Comparison of ENCODE assay signal across 18 cellular contexts in genomic region chr19:11177592-11177991, GRCh38. TPM values are rescaled to one million over a fixed set of nuclear protein-coding genes. Genes with fewer than 3 reads are reported as not detected.
DNase-seq lines count a peak whose midpoint lies in the region; ATAC-seq and TF ChIP-seq lines count a peak whose summit lies in the region.
"Had no signal": no experiment of that assay in that cellular context is flagged by ENCODE, and none has a peak within 500 bp of the region (broad histone marks: within the 10 kb centered on the region; RNA-seq: fewer than 3 reads in every experiment).

No MANE protein-coding gene starts in this region.

- CTCF ChIA-PET in activated CD4-positive, alpha-beta T cell treated with anti-CD3 and anti-CD28 coated beads for 36 hours (lab: Charles Lee) = interaction anchor here (0.7 kb wide), 1 partner anchor 12 kb away, joined by 5 read pairs; no protein-coding TSS in a partner anchor

- H2BK15ac ChIP-seq in H9 (ENCODE audit: low read depth, low read length) = no peak overlapping the region

- H3K9me3 Mint-ChIP-seq in H9 = no peaks in the 10 kb centered on the region
- no peaks in the 10 kb centered on the region for H3K9me3 Mint-ChIP-seq in nephron progenitor cell
- H3K9me3 Mint-ChIP-seq in osteocyte (ENCODE audit: unreplicated experiment) = no peaks in the 10 kb centered on the region
- no peaks in the 10 kb centered on the region for H3K9me3 Mint-ChIP-seq in activated CD4-positive, alpha-beta T cell treated with anti-CD3 and anti-CD28 coated beads for 36 hours (ENCODE audit: low read depth)
- H3K9me3 Mint-ChIP-seq: CD8-positive, alpha-beta T cell had no signal

- H3K4me1 Mint-ChIP-seq in H9 = no peaks in the 10 kb centered on the region
- H3K4me1 Mint-ChIP-seq in nephron progenitor cell = peaks cover 13% of the 10 kb centered on the region
- H3K4me1 Mint-ChIP-seq in osteocyte (ENCODE audit: unreplicated experiment) = peaks cover 17% of the 10 kb centered on the region
- H3K4me1 Mint-ChIP-seq in activated CD4-positive, alpha-beta T cell treated with anti-CD3 and anti-CD28 coated beads for 36 hours = peaks cover 4% of the 10 kb centered on the region

- no peak for ATAC-seq in thoracic aorta (ENCODE audit: insufficient number of reproducible peaks, low FRiP score, low read depth)
- ATAC-seq in activated CD4-positive, alpha-beta T cell treated with anti-CD3 and anti-CD28 coated beads for 36 hours = no peak
- ATAC-seq: CD8-positive, alpha-beta T cell; K562 had no signal

- H3K9me3 ChIP-seq in H9 (ENCODE audit: control insufficient read depth, low read depth, low read length) = no peaks in the 10 kb centered on the region
- no peaks in the 10 kb centered on the region for H3K9me3 ChIP-seq in SJSA1 (replicated peaks)
- H3K9me3 ChIP-seq in thoracic aorta = no peaks in the 10 kb centered on the region
- H3K9me3 ChIP-seq in effector memory CD4-positive, alpha-beta T cell (ENCODE audit: control insufficient read depth, low read length) = no peaks in the 10 kb centered on the region
- H3K9me3 ChIP-seq: BLaER1 treated with 17β-estradiol and CSF1 and Interleukin-3, amounts not matched to agents 10 nM and 100 nM; HAP-1 had no signal

- no peak overlapping the region for H2BK20ac ChIP-seq in H9 (ENCODE audit: low read depth, low read length, poor library complexity, severe bottlenecking)

- H3K4me3 Mint-ChIP-seq in H9 (no peak overlapping the region), nephron progenitor cell (no peak overlapping the region), osteocyte (ENCODE audit: unreplicated experiment) (no peak overlapping the region)
- no peak overlapping the region for H3K4me3 Mint-ChIP-seq in activated CD4-positive, alpha-beta T cell treated with anti-CD3 and anti-CD28 coated beads for 36 hours
- H3K4me3 Mint-ChIP-seq: CD8-positive, alpha-beta T cell had no signal

- TF ChIP-seq CTCF in H9 (conservative IDR thresholded peaks at IDR 0.05) (no peak), nephron progenitor cell (IDR thresholded peaks at IDR 0.05) (no peak), thoracic aorta (IDR thresholded peaks at IDR 0.05) (no peak), osteocyte (IDR thresholded peaks at IDR 0.05) (no peak)

- no peak overlapping the region for H2AFZ ChIP-seq in H9 (ENCODE audit: low read length)

- no peak overlapping the region for H3K27ac ChIP-seq in H9 (ENCODE audit: insufficient read length, low read depth, low read length)
- H3K27ac ChIP-seq in SJSA1 = peak overlapping the region; percentile 99
- H3K27ac ChIP-seq in thoracic aorta = peak overlapping the region; percentile 69 to 85
- H3K27ac ChIP-seq in effector memory CD4-positive, alpha-beta T cell (ENCODE audit: insufficient read depth, low read length, poor library complexity, severe bottlenecking) = no peak overlapping the region
- H3K27ac ChIP-seq: SK-N-MC had no signal

- H3K56ac ChIP-seq in H9 (ENCODE audit: insufficient read length, low read depth, low read length) = no peak overlapping the region

- H3K36me3 ChIP-seq in SJSA1 (peaks cover 90% of the 10 kb centered on the region), thoracic aorta (peaks cover 58% of the 10 kb centered on the region)
- H3K36me3 ChIP-seq in effector memory CD4-positive, alpha-beta T cell (ENCODE audit: control insufficient read depth, insufficient read depth, low read length) = no peaks in the 10 kb centered on the region

- H2BK5ac ChIP-seq in H9 (ENCODE audit: insufficient read length, low read length) = no peak overlapping the region

- no peaks in the 10 kb centered on the region for H4K20me1 ChIP-seq in H9 (ENCODE audit: control insufficient read depth, insufficient read depth, insufficient read length)

- no peak overlapping the region for H2BK12ac ChIP-seq in H9 (ENCODE audit: insufficient read length, low read depth, low read length)

- H3K18ac ChIP-seq in H9 (ENCODE audit: insufficient read length, low read depth, low read length) = no peak overlapping the region

- H4K5ac ChIP-seq in H9 (ENCODE audit: insufficient read length, low read depth, low read length) = no peak overlapping the region

- no peak for DNase-seq in H9
- DNase-seq in SJSA1 (ENCODE audit: low read depth in 1 of 2, low spot score in 2 of 2) = no peak
- DNase-seq in nephron progenitor cell = no peak
- DNase-seq in thoracic aorta (ENCODE audit: low spot score) = no peak
- DNase-seq in osteocyte (ENCODE audit: extremely low spot score, unreplicated experiment) = no peak
- no peak for DNase-seq in activated CD4-positive, alpha-beta T cell treated with anti-CD3 and anti-CD28 coated beads for 36 hours
- DNase-seq in effector memory CD4-positive, alpha-beta T cell = no peak
- DNase-seq: CD8-positive, alpha-beta T cell; NCI-H1105 treated with DMSO at 0.1 percent for 48 hours; NCI-H1694; NCI-H2081 treated with DMSO at 0.1 percent for 48 hours; NCI-H748 treated with DMSO at 0.1 percent for 48 hours; NK-92 treated with Interleukin-12 subunit alpha and Interleukin-12 subunit beta, amount 100 ng/mL, for 24 hours; Right ventricle myocardium superior had no signal

- H3K23ac ChIP-seq in H9 (ENCODE audit: insufficient read length, low read depth, low read length) = no peak overlapping the region

- no peak overlapping the region for H3K4me3 ChIP-seq in SJSA1
- no peak overlapping the region for H3K4me3 ChIP-seq in thoracic aorta
- H3K4me3 ChIP-seq in effector memory CD4-positive, alpha-beta T cell (ENCODE audit: insufficient read depth, low read depth, low read length, poor library complexity, severe bottlenecking) = no peak overlapping the region
- H3K4me3 ChIP-seq: BLaER1 treated with 17β-estradiol and CSF1 and Interleukin-3, amounts not matched to agents 10 nM and 100 nM; HAP-1; K562; SK-N-MC had no signal

- H3T11ph ChIP-seq in H9 (ENCODE audit: low read length) = no peak overlapping the region

- H3K79me2 ChIP-seq in H9 (ENCODE audit: insufficient read depth, low read length) = no peaks in the 10 kb centered on the region

- POLR2A ChIA-PET in activated CD4-positive, alpha-beta T cell treated with anti-CD3 and anti-CD28 coated beads for 36 hours (lab: Charles Lee) = interaction anchor here (0.6 to 0.7 kb wide), 2 partner anchors 257 to 608 kb away, joined by 4 to 7 read pairs; partner anchors contain the start of gene ODAD3

- no peaks in the 10 kb centered on the region for H3K23me2 ChIP-seq in H9 (ENCODE audit: insufficient read length, low read depth, low read length, poor library complexity, severe bottlenecking)

- no peak overlapping the region for H3K9ac ChIP-seq in H9 (ENCODE audit: extremely low read depth, insufficient read length, low read length)
- H3K9ac ChIP-seq: BLaER1 treated with 17β-estradiol and CSF1 and Interleukin-3, amounts not matched to agents 10 nM and 100 nM had no signal

- H3K27me3 Mint-ChIP-seq in H9 (ENCODE audit: low read depth) (no peaks in the 10 kb centered on the region), nephron progenitor cell (ENCODE audit: low read depth, poor library complexity) (no peaks in the 10 kb centered on the region), osteocyte (ENCODE audit: unreplicated experiment) (no peaks in the 10 kb centered on the region)
- H3K27me3 Mint-ChIP-seq in activated CD4-positive, alpha-beta T cell treated with anti-CD3 and anti-CD28 coated beads for 36 hours = peaks cover 2% of the 10 kb centered on the region

- no peaks in the 10 kb centered on the region for H3K79me1 ChIP-seq in H9 (ENCODE audit: insufficient read depth, low read depth, low read length, poor library complexity, severe bottlenecking)

- WGBS in H9 (ENCODE audit: extremely low coverage, insufficient read length, low lambda C conversion rate) = no CpG with 5 or more reads among the region's 9 CpGs

- H3K4me1 ChIP-seq in H9 (ENCODE audit: insufficient read depth, low read length) (no peaks in the 10 kb centered on the region; the same call in 1 of the 2 replicates), SJSA1 (replicated peaks) (peaks cover 45% of the 10 kb centered on the region), thoracic aorta (ENCODE audit: control insufficient read depth in 1 of 2, low read depth in 2 of 2) (peaks cover 20 to 52% of the 10 kb centered on the region in 2 donors)
- H3K4me1 ChIP-seq in effector memory CD4-positive, alpha-beta T cell (ENCODE audit: control insufficient read depth, insufficient read depth, low read length, poor library complexity, severe bottlenecking) = peaks cover 5% of the 10 kb centered on the region
- H3K4me1 ChIP-seq: HAP-1 had no signal

- H3K27ac Mint-ChIP-seq in H9 (peak overlapping the region in 2 of 3 experiments; percentile 34 to 85; a peak in 1 of 7 replicates), nephron progenitor cell (peak overlapping the region; percentile 91), osteocyte (ENCODE audit: unreplicated experiment) (no peak overlapping the region)
- H3K27ac Mint-ChIP-seq in activated CD4-positive, alpha-beta T cell treated with anti-CD3 and anti-CD28 coated beads for 36 hours = no peak overlapping the region
- H3K27ac Mint-ChIP-seq: CD8-positive, alpha-beta T cell had no signal

- no peak overlapping the region for H2BK120ac ChIP-seq in H9 (ENCODE audit: low read depth, low read length, poor library complexity, severe bottlenecking)

- H4K8ac ChIP-seq in H9 (replicated peaks; ENCODE audit: insufficient read length, low read depth, low read length) = no peak overlapping the region

- H3K14ac ChIP-seq in H9 (ENCODE audit: insufficient read depth, low read length) = no peak overlapping the region

- H3K27me3 ChIP-seq in H9 (ENCODE audit: insufficient read depth, low read length) (no peaks in the 10 kb centered on the region), SJSA1 (replicated peaks) (no peaks in the 10 kb centered on the region), thoracic aorta (replicated peaks; ENCODE audit: insufficient read depth) (no peaks in the 10 kb centered on the region)
- H3K27me3 ChIP-seq in effector memory CD4-positive, alpha-beta T cell (replicated peaks; ENCODE audit: control insufficient read depth, insufficient read depth, low read length, poor library complexity, severe bottlenecking) = no peaks in the 10 kb centered on the region
- H3K27me3 ChIP-seq: BLaER1 treated with 17β-estradiol and CSF1 and Interleukin-3, amounts not matched to agents 10 nM and 100 nM had no signal

- intact Hi-C loops in activated CD4-positive, alpha-beta T cell treated with anti-CD3 and anti-CD28 coated beads for 36 hours (cut with DNase I, micrococcal nuclease) = no loop called here

- no peak overlapping the region for H3K4ac ChIP-seq in H9 (ENCODE audit: low read depth, low read length)

- H3K36me3 Mint-ChIP-seq in H9 (ENCODE audit: insufficient read depth in 1 of 3, low read depth in 3 of 3) (peaks cover 15 to 50% (median 39%) of the 10 kb centered on the region in 3 experiments; a peak in 6 of 7 replicates), nephron progenitor cell (ENCODE audit: low read depth) (peaks cover 24% of the 10 kb centered on the region), osteocyte (ENCODE audit: unreplicated experiment) (peaks cover 44% of the 10 kb centered on the region)
- no peaks in the 10 kb centered on the region for H3K36me3 Mint-ChIP-seq in activated CD4-positive, alpha-beta T cell treated with anti-CD3 and anti-CD28 coated beads for 36 hours (ENCODE audit: low read depth)
- H3K36me3 Mint-ChIP-seq: CD8-positive, alpha-beta T cell had no signal

- no peak overlapping the region for H4K91ac ChIP-seq in H9 (ENCODE audit: insufficient read length, low read depth, low read length)

- H3K4me2 ChIP-seq in H9 (ENCODE audit: insufficient read depth, insufficient read length, low read length) = no peak overlapping the region

- no peak overlapping the region for H2AK5ac ChIP-seq in H9 (ENCODE audit: insufficient read length, low read length)

RNA-seq across cellular contexts. Expression of gene KANK2, which starts 19.8 kb away (rescaled TPM):
- 42.0 and 44.0 TPM in 2 replicates for total RNA-seq in H9 (2021)
- 278 and 472 TPM in 2 replicates for total RNA-seq in SJSA1 (2014; rRNA removed; shearing (Covaris generic))
- total RNA-seq in thoracic aorta = 100 to 1,000 TPM; 647 to 689 TPM
- 386 and 387 TPM in 2 replicates for total RNA-seq in osteocyte
- total RNA-seq in activated CD4-positive, alpha-beta T cell treated with anti-CD3 and anti-CD28 coated beads for 36 hours = 1 to 10 TPM in 1 of 2 experiments, under 1 TPM in 1; 0.91 to 1.2 TPM

RNA-seq across cellular contexts. Expression of gene SPC24, which starts 22.0 kb away (rescaled TPM):
- total RNA-seq in H9 (2021) (50.8 and 51.5 TPM in 2 replicates), thoracic aorta (1 to 10 TPM; 2.4 to 4.7 TPM), osteocyte (11.9 and 13.5 TPM in 2 replicates)
- total RNA-seq in SJSA1 (2014; rRNA removed; shearing (Covaris generic)) = 120 and 143 TPM in 2 replicates
- total RNA-seq in activated CD4-positive, alpha-beta T cell treated with anti-CD3 and anti-CD28 coated beads for 36 hours = 10 to 100 TPM; 59.6 to 72.2 TPM

Comparison
In these comparisons a context has a peak if more than half of its experiments do, and no peak if none do; other contexts are left out.
1. H3K27ac ChIP-seq: peak in SJSA1 (single experiment) and thoracic aorta (2 of 2); none in H9 (single experiment) and effector memory CD4-positive, alpha-beta T cell (single experiment).
2. H3K27ac Mint-ChIP-seq: peak in H9 (2 of 3) and nephron progenitor cell (single experiment); none in osteocyte (single experiment) and activated CD4-positive, alpha-beta T cell treated with anti-CD3 and anti-CD28 coated beads for 36 hours (single experiment).
3. RNA of gene KANK2, which starts 19.8 kb away (total RNA-seq): 647 to 689 TPM in thoracic aorta, 278 to 472 TPM in SJSA1, 386 to 387 TPM in osteocyte and 42.0 to 44.0 TPM in H9; 0.91 to 1.2 TPM in activated CD4-positive, alpha-beta T cell treated with anti-CD3 and anti-CD28 coated beads for 36 hours; every median in the first group is over 10 times any median in the second.